12 cellular contexts compared by ENCODE assay signal in the genomic region with DNA sequence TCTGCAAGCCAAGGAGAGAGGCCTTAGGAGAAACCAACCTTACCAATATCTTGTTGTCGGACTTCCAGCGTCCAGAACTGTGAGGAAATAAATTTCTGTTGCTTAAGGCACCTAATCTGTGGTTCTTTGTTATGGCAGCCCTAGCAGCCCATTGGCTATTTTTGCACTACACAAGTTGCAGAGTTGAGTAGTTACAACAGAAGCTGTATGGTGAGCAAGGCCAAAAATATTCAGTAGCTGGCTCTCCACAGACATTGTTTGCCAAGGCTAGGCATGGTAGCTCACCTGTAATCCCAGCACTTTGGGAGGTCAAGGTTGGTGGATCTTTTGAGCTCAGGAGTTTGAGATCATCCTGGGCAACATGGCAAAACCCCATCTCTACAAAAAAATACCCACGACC. TPM values are rescaled to one million over a fixed set of nuclear protein-coding genes. Genes with fewer than 3 reads are reported as not detected.
A peak's percentile ranks its signal among the peaks of the same experiment; 100 is the strongest.
DNase-seq lines count a peak whose midpoint lies in the region; ATAC-seq and TF ChIP-seq lines count a peak whose summit lies in the region.
"Had no signal": no experiment of that assay in that cellular context is flagged by ENCODE, and none has a peak within 500 bp of the region (broad histone marks: within the 10 kb centered on the region; RNA-seq: fewer than 3 reads in every experiment).

No MANE protein-coding gene starts in this region.

- no peaks in the 10 kb centered on the region for H3K36me3 Mint-ChIP-seq in natural killer cell treated with Interleukin-12 subunit alpha and Interleukin-12 subunit beta and Interleukin-15 and Interleukin-18, amount 100 ng/mL, for 72 hours
- no peaks in the 10 kb centered on the region for H3K36me3 Mint-ChIP-seq in natural killer cell
- H3K36me3 Mint-ChIP-seq in activated T-helper 2 cell treated with anti-CD3 and anti-CD28 coated beads, Interferon-gamma antibody, Interleukin-2, Interleukin-4, amounts not matched to agents 10 μg/mL and 5 μg/mL and 100 μg/mL, durations not matched to agents 14 hours and 24 hours and 36 hours (ENCODE audit: low read depth) = no peaks in the 10 kb centered on the region

- peaks cover 12 to 13% of the 10 kb centered on the region in 2 donors for H3K4me1 Mint-ChIP-seq in natural killer cell treated with Interleukin-12 subunit alpha and Interleukin-12 subunit beta and Interleukin-15 and Interleukin-18, amount 100 ng/mL, for 72 hours (ENCODE audit: low read depth in 2 of 2)
- H3K4me1 Mint-ChIP-seq in natural killer cell = no peaks in the 10 kb centered on the region
- peaks cover 52% of the 10 kb centered on the region for H3K4me1 Mint-ChIP-seq in activated T-helper 2 cell treated with anti-CD3 and anti-CD28 coated beads, Interferon-gamma antibody, Interleukin-2, Interleukin-4, amounts not matched to agents 10 μg/mL and 5 μg/mL and 100 μg/mL, durations not matched to agents 14 hours and 24 hours and 36 hours (ENCODE audit: low read depth)

- H3K4me3 ChIP-seq in fibroblast of pulmonary artery (replicated peaks; ENCODE audit: low read depth, low read length) = no peak overlapping the region
- no peak overlapping the region for H3K4me3 ChIP-seq in uterus
- H3K4me3 ChIP-seq: body of pancreas, skin epidermis had no signal

- no peaks in the 10 kb centered on the region for H3K9me3 Mint-ChIP-seq in natural killer cell treated with Interleukin-12 subunit alpha and Interleukin-12 subunit beta and Interleukin-15 and Interleukin-18, amount 100 ng/mL, for 72 hours
- no peaks in the 10 kb centered on the region for H3K9me3 Mint-ChIP-seq in natural killer cell
- H3K9me3 Mint-ChIP-seq in activated T-helper 2 cell treated with anti-CD3 and anti-CD28 coated beads, Interferon-gamma antibody, Interleukin-2, Interleukin-4, amounts not matched to agents 10 μg/mL and 5 μg/mL and 100 μg/mL, durations not matched to agents 14 hours and 24 hours and 36 hours = no peaks in the 10 kb centered on the region

- H3K27ac ChIP-seq in uterus = no peak overlapping the region

- no peak for ATAC-seq in natural killer cell treated with Interleukin-12 subunit alpha and Interleukin-12 subunit beta and Interleukin-15 and Interleukin-18, amount 100 ng/mL, for 72 hours
- no peak for ATAC-seq in natural killer cell
- no peak for ATAC-seq in GM18511 (IDR thresholded peaks at IDR 0.05; ENCODE audit: unreplicated experiment)

- peaks cover 7 to 14% of the 10 kb centered on the region in 2 donors for H3K27me3 Mint-ChIP-seq in natural killer cell treated with Interleukin-12 subunit alpha and Interleukin-12 subunit beta and Interleukin-15 and Interleukin-18, amount 100 ng/mL, for 72 hours
- H3K27me3 Mint-ChIP-seq in natural killer cell (ENCODE audit: low read depth in 2 of 2) = peaks cover 0 to 6% of the 10 kb centered on the region in 2 donors
- no peaks in the 10 kb centered on the region for H3K27me3 Mint-ChIP-seq in activated T-helper 2 cell treated with anti-CD3 and anti-CD28 coated beads, Interferon-gamma antibody, Interleukin-2, Interleukin-4, amounts not matched to agents 10 μg/mL and 5 μg/mL and 100 μg/mL, durations not matched to agents 14 hours and 24 hours and 36 hours (ENCODE audit: low read depth)

- TF ChIP-seq POLR2A in uterus (IDR thresholded peaks at IDR 0.05) = no peak

- H3K4me1 ChIP-seq in uterus = no peaks in the 10 kb centered on the region
- H3K4me1 ChIP-seq: body of pancreas had no signal

- no peak for DNase-seq in natural killer cell treated with Interleukin-12 subunit alpha and Interleukin-12 subunit beta and Interleukin-15 and Interleukin-18, amount 100 ng/mL, for 72 hours (ENCODE audit: low spot score)
- no peak for DNase-seq in natural killer cell
- no peak for DNase-seq in activated T-helper 2 cell treated with anti-CD3 and anti-CD28 coated beads, Interferon-gamma antibody, Interleukin-2, Interleukin-4, amounts not matched to agents 10 μg/mL and 5 μg/mL and 100 μg/mL, durations not matched to agents 14 hours and 24 hours and 36 hours (ENCODE audit: low spot score)
- DNase-seq in fibroblast of pulmonary artery (ENCODE audit: low read depth) = peak; percentile 82
- no peak for DNase-seq in activated effector memory CD4-positive, alpha-beta T cell treated with anti-CD3 and anti-CD28 coated beads, Interleukin-2, amount 50 U/mL, for 16 hours
- DNase-seq in CD1c-positive myeloid dendritic cell (ENCODE audit: extremely low spot score) = no peak
- DNase-seq in uterus = no peak

- H3K36me3 ChIP-seq in uterus = no peaks in the 10 kb centered on the region

- no peaks in the 10 kb centered on the region for H3K9me3 ChIP-seq in uterus
- H3K9me3 ChIP-seq: body of pancreas had no signal

- TF ChIP-seq CTCF in natural killer cell (IDR thresholded peaks at IDR 0.05) (no peak), fibroblast of pulmonary artery (IDR thresholded peaks at IDR 0.05; ENCODE audit: low read length, missing control alignments) (no peak), uterus (IDR thresholded peaks at IDR 0.05) (no peak)

- intact Hi-C loops in natural killer cell (cut with micrococcal nuclease) = no loop called here
- intact Hi-C loops in activated T-helper 2 cell treated with anti-CD3 and anti-CD28 coated beads, Interferon-gamma antibody, Interleukin-2, Interleukin-4, amounts not matched to agents 10 μg/mL and 5 μg/mL and 100 μg/mL, durations not matched to agents 14 hours and 24 hours and 36 hours (cut with micrococcal nuclease) = loop anchor here (5.0 kb wide), 1 partner anchor 43 kb away; no protein-coding TSS in a partner anchor
- intact Hi-C loops in uterus (cut with DNase I; ENCODE audit: low total_unique reads) = no loop called here

- no peaks in the 10 kb centered on the region for H3K27me3 ChIP-seq in uterus
- H3K27me3 ChIP-seq: body of pancreas had no signal

- no peak overlapping the region for H3K4me3 Mint-ChIP-seq in natural killer cell treated with Interleukin-12 subunit alpha and Interleukin-12 subunit beta and Interleukin-15 and Interleukin-18, amount 100 ng/mL, for 72 hours
- no peak overlapping the region for H3K4me3 Mint-ChIP-seq in natural killer cell
- H3K4me3 Mint-ChIP-seq in activated T-helper 2 cell treated with anti-CD3 and anti-CD28 coated beads, Interferon-gamma antibody, Interleukin-2, Interleukin-4, amounts not matched to agents 10 μg/mL and 5 μg/mL and 100 μg/mL, durations not matched to agents 14 hours and 24 hours and 36 hours (ENCODE audit: low read depth) = no peak overlapping the region

- H3K27ac Mint-ChIP-seq in natural killer cell treated with Interleukin-12 subunit alpha and Interleukin-12 subunit beta and Interleukin-15 and Interleukin-18, amount 100 ng/mL, for 72 hours = peak overlapping the region; percentile 37 to 68
- H3K27ac Mint-ChIP-seq in natural killer cell = no peak overlapping the region
- H3K27ac Mint-ChIP-seq in activated T-helper 2 cell treated with anti-CD3 and anti-CD28 coated beads, Interferon-gamma antibody, Interleukin-2, Interleukin-4, amounts not matched to agents 10 μg/mL and 5 μg/mL and 100 μg/mL, durations not matched to agents 14 hours and 24 hours and 36 hours = peak overlapping the region; percentile 72

RNA-seq across cellular contexts. Expression of gene SCYGR1, which starts 27.1 kb away (rescaled TPM):
- not detected for total RNA-seq in natural killer cell treated with Interleukin-12 subunit alpha and Interleukin-12 subunit beta and Interleukin-15 and Interleukin-18, amount 100 ng/mL, for 72 hours
- total RNA-seq in natural killer cell (not detected), uterus (not detected)
- not detected in 2 replicates for total RNA-seq in activated T-helper 2 cell treated with anti-CD3 and anti-CD28 coated beads, Interferon-gamma antibody, Interleukin-2, Interleukin-4, amounts not matched to agents 10 μg/mL and 5 μg/mL and 100 μg/mL, durations not matched to agents 14 hours and 24 hours and 36 hours
- total RNA-seq: body of pancreas, glomerular endothelial cell, lung microvascular endothelial cell had no signal

RNA-seq across cellular contexts. Expression of gene TM4SF20, which starts 35.7 kb away (rescaled TPM):
- not detected for total RNA-seq in natural killer cell treated with Interleukin-12 subunit alpha and Interleukin-12 subunit beta and Interleukin-15 and Interleukin-18, amount 100 ng/mL, for 72 hours
- total RNA-seq in natural killer cell (not detected), uterus (not detected)
- not detected in 2 replicates for total RNA-seq in activated T-helper 2 cell treated with anti-CD3 and anti-CD28 coated beads, Interferon-gamma antibody, Interleukin-2, Interleukin-4, amounts not matched to agents 10 μg/mL and 5 μg/mL and 100 μg/mL, durations not matched to agents 14 hours and 24 hours and 36 hours
- total RNA-seq: body of pancreas, glomerular endothelial cell, lung microvascular endothelial cell had no signal

RNA-seq across cellular contexts. Expression of gene AGFG1, which starts 57.1 kb away (rescaled TPM):
- total RNA-seq in natural killer cell treated with Interleukin-12 subunit alpha and Interleukin-12 subunit beta and Interleukin-15 and Interleukin-18, amount 100 ng/mL, for 72 hours = 10 to 100 TPM; 65.9 to 78.8 TPM
- total RNA-seq in natural killer cell (10 to 100 TPM; 65.0 to 71.6 (median 67.3) TPM), uterus (10 to 100 TPM; 17.6 to 60.4 (median 29.9) TPM)
- 137 and 139 TPM in 2 replicates for total RNA-seq in activated T-helper 2 cell treated with anti-CD3 and anti-CD28 coated beads, Interferon-gamma antibody, Interleukin-2, Interleukin-4, amounts not matched to agents 10 μg/mL and 5 μg/mL and 100 μg/mL, durations not matched to agents 14 hours and 24 hours and 36 hours

Comparison
In these comparisons a context has a peak if more than half of its experiments do, and no peak if none do; other contexts are left out.
1. H3K27ac Mint-ChIP-seq: peak in natural killer cell treated with Interleukin-12 subunit alpha and Interleukin-12 subunit beta and Interleukin-15 and Interleukin-18, amount 100 ng/mL, for 72 hours (2 of 2) and activated T-helper 2 cell treated with anti-CD3 and anti-CD28 coated beads, Interferon-gamma antibody, Interleukin-2, Interleukin-4, amounts not matched to agents 10 μg/mL and 5 μg/mL and 100 μg/mL, durations not matched to agents 14 hours and 24 hours and 36 hours (single experiment); none in natural killer cell (0 of 2).